ENCODE assay signal across 8 cellular contexts in the genomic region with DNA sequence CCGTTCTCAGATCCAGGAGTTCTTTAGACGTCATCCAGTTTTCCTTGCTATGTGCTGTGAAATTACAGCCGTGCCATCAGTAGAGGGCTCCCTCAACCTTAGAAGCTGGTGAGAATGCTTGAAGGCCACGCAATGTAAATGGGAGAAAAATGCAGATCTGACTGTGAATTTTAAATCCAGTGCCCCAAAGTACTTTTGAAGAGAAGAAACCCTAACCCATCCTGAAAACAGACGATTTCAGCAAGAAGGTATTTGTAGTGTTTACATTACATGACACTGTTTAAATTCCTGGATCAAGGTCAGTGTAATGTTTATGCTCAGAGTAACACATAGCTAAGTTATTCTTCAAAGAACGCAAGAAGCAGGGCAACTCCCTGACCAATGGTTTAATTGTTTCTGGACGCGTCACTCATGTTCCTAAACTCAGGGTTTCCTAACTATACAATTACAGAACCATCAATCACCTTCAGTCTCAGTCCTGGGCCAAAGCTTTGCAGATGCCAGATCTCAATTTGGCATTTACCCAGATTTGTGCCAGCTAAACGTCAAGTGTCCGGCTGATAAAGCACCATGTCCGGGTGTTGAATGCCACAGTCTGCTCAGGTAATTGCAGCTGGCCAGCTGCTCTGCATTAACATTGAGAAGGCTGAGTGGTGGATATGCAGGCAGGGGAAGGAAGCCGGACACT. TPM values are rescaled to one million over a fixed set of nuclear protein-coding genes. Genes with fewer than 3 reads are reported as not detected.
DNase-seq lines count a peak whose midpoint lies in the region; ATAC-seq and TF ChIP-seq lines count a peak whose summit lies in the region.

No MANE protein-coding gene starts in this region.

- H3K9ac ChIP-seq in liver (ENCODE audit: low read depth in 1 of 2, low read length in 2 of 2): no peak overlapping the region

- ATAC-seq in HG03460 (IDR thresholded peaks at IDR 0.05; ENCODE audit: unreplicated experiment): no peak

- H3K36me3 Mint-ChIP-seq in brain: no peaks in the 10 kb centered on the region

- peak overlapping the region in 2 of 5 experiments; percentile 1 to 13 for H3K27ac Mint-ChIP-seq in brain

- WGBS in liver: 58% methylated on average over 12 of the region's 12 CpGs

- H3K27me3 ChIP-seq in MG63 (no peaks in the 10 kb centered on the region), liver (ENCODE audit: control insufficient read depth in 4 of 4, insufficient read depth in 4 of 4, low read length in 3 of 4) (no peaks in the 10 kb centered on the region)

- peaks cover 0 to 4% (median 0%) of the 10 kb centered on the region in 4 donors for H3K4me1 ChIP-seq in liver (ENCODE audit: control insufficient read depth in 4 of 4, insufficient read depth in 4 of 4, low read length in 3 of 4)

- no peak overlapping the region for H3K27ac ChIP-seq in liver (ENCODE audit: low read depth in 1 of 2, low read length in 2 of 2)

- peaks cover 0 to 2% (median 0%) of the 10 kb centered on the region in 5 experiments for H3K9me3 Mint-ChIP-seq in brain

- peaks cover 38% of the 10 kb centered on the region for H3K4me1 Mint-ChIP-seq in brain

- H3K4me3 ChIP-seq in AG10803 (ENCODE audit: low read length) (no peak overlapping the region), MG63 (no peak overlapping the region), liver (ENCODE audit: low read depth in 1 of 3, low read length in 3 of 3) (no peak overlapping the region)

- H3K9me3 ChIP-seq in MG63: no peaks in the 10 kb centered on the region
- no peaks in the 10 kb centered on the region for H3K9me3 ChIP-seq in liver (ENCODE audit: control insufficient read depth in 4 of 4, low read length in 3 of 4)

- TF ChIP-seq RAD21 in liver (IDR thresholded peaks at IDR 0.05): peak; percentile 36 to 41

- H3K27me3 Mint-ChIP-seq in brain: no peaks in the 10 kb centered on the region

- H3K36me3 ChIP-seq in MG63 (no peaks in the 10 kb centered on the region), liver (ENCODE audit: control insufficient read depth in 4 of 4, insufficient read depth in 3 of 4, low read depth in 1 of 4, low read length in 3 of 4) (no peaks in the 10 kb centered on the region)

- TF ChIP-seq CTCF in AG10803 (conservative IDR thresholded peaks at IDR 0.05; ENCODE audit: low read length) (peak; percentile 75), brain (conservative IDR thresholded peaks at IDR 0.05) (peak; percentile 31 to 57), liver (IDR thresholded peaks at IDR 0.05; ENCODE audit: low read depth, low read length, missing input control) (no peak)

- DNase-seq in AG10803 (ENCODE audit: low read depth) (peak; percentile 72), MG63 (peak; percentile 65), CD1c-positive myeloid dendritic cell (ENCODE audit: extremely low spot score) (no peak), NCI-H1048 (lab: John Stamatoyannopoulos, UW) (no peak), foreskin melanocyte (no peak)

- peak overlapping the region in 1 of 5 experiments; percentile 1 for H3K4me3 Mint-ChIP-seq in brain

TF ChIP-seq in liver, 16 proteins besides CTCF, POLR2A, EP300 and RAD21:
- TF ChIP-seq NR2F2 (IDR thresholded peaks at IDR 0.05) (no peak), HNF4G (IDR thresholded peaks at IDR 0.05) (no peak), JUND (IDR thresholded peaks at IDR 0.05) (no peak), YY1 (IDR thresholded peaks at IDR 0.05) (no peak)
- TF ChIP-seq, protein P1, sequence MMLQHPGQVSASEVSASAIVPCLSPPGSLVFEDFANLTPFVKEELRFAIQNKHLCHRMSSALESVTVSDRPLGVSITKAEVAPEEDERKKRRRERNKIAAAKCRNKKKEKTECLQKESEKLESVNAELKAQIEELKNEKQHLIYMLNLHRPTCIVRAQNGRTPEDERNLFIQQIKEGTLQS (IDR thresholded peaks at IDR 0.05): no peak

RNA-seq across cellular contexts. Expression of a gene that starts 38.2 kb away (rescaled TPM):
- total RNA-seq in MG63 (2014; rRNA removed; shearing (Covaris generic); ENCODE audit: low replicate concordance): 2.6 and 3.5 TPM in 2 replicates
- polyA plus RNA-seq in brain (ENCODE audit: insufficient read depth, low read depth, low replicate concordance) (4.0 TPM), liver (under 1 TPM; 0.02 to 0.07 TPM)
- total RNA-seq in liver: under 1 TPM in 1 of 2 donors, not detected in 1; 0.08 TPM

RNA-seq across cellular contexts. Expression of a gene that starts 58.2 kb away (rescaled TPM):
- total RNA-seq in MG63 (2014; rRNA removed; shearing (Covaris generic); ENCODE audit: low replicate concordance): 1.2 and 2.1 TPM in 2 replicates
- polyA plus RNA-seq in brain (ENCODE audit: insufficient read depth, low read depth, low replicate concordance): 1.3 TPM
- 1 to 10 TPM in 1 of 2 donors, under 1 TPM in 1; 0.65 to 1.3 TPM for total RNA-seq in liver
- polyA plus RNA-seq in liver: under 1 TPM; 0.06 to 0.89 TPM

Comparison
In these comparisons a context has a peak if more than half of its experiments do, and no peak if none do; other contexts are left out.
1. DNase-seq: peak in AG10803 (single experiment) and MG63 (single experiment); none in CD1c-positive myeloid dendritic cell (single experiment), NCI-H1048 (single experiment) and foreskin melanocyte (single experiment).